Comparison of ENCODE assay signal across 7 cellular contexts in the genomic region with DNA sequence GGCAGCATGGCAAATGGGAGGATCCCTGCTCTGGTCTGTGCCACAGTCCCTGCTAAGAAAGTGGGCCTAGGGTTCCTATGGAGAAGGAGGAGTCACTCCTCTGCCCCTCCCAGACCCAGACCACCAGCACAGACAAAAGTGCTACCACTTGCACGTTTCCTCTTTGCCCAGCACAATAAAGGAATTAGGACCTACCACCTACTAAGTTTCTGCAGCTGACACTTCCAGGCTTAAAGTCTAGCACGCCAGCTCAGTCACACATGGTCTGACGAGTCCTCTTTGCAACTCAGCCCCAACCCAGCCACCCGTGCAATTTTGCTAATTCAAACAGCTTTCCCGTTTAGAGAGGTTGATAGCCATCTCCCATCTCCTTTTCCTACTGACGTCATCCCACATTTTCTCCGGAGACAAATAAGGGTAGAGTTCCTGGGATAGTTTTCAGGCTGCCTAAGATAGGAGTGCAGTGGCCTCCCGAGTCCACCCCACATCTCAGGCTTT.
DNase-seq lines count a peak whose midpoint lies in the region; TF ChIP-seq lines count a peak whose summit lies in the region.

No MANE protein-coding gene starts in this region.

- H3K27ac ChIP-seq in KOPT-K1 (ENCODE audit: low read depth, low read length, poor library complexity, severe bottlenecking), result peak overlapping the region; percentile 93
- H3K27ac ChIP-seq in adrenal gland, result peak overlapping the region; percentile 92 to 99 (median 97)
- peak overlapping the region; percentile 94 for H3K27ac ChIP-seq in skeletal muscle tissue (ENCODE audit: low read depth, low read length)

- TF ChIP-seq CTCF in GM12864 (IDR thresholded peaks at IDR 0.05; ENCODE audit: low read depth, low read length, missing control alignments) (no peak), adrenal gland (IDR thresholded peaks at IDR 0.05) (no peak), GM13976 (IDR thresholded peaks at IDR 0.05; ENCODE audit: borderline replicate concordance, control extremely low read depth, extremely low read depth, insufficient read depth, missing control alignments) (no peak)

- peak overlapping the region; percentile 80 for H3K4me3 ChIP-seq in GM12864 (ENCODE audit: low read depth, low read length)
- peak overlapping the region in 1 of 4 donors; percentile 89 for H3K4me3 ChIP-seq in adrenal gland
- peak overlapping the region; percentile 66 for H3K4me3 ChIP-seq in iPS-15b (ENCODE audit: low read depth, low read length)
- H3K4me3 ChIP-seq in skeletal muscle tissue (ENCODE audit: low read length in 3 of 3), result peak overlapping the region; percentile 82 to 94 (median 89)

- H3K27me3 ChIP-seq in adrenal gland (no peaks in the 10 kb centered on the region), iPS-15b (ENCODE audit: control insufficient read depth, insufficient read depth, low read length) (peaks cover 87% of the 10 kb centered on the region), skeletal muscle tissue (ENCODE audit: control insufficient read depth in 3 of 3, insufficient read depth in 3 of 3, low read length in 3 of 3) (no peaks in the 10 kb centered on the region)

- H3K36me3 ChIP-seq in KOPT-K1 (ENCODE audit: insufficient read depth, low read length), result no peaks in the 10 kb centered on the region
- no peaks in the 10 kb centered on the region for H3K36me3 ChIP-seq in adrenal gland (replicated peaks in 1 of 2)
- H3K36me3 ChIP-seq in iPS-15b (ENCODE audit: control insufficient read depth, insufficient read depth, low read length), result no peaks in the 10 kb centered on the region
- peaks cover 0 to 4% (median 0%) of the 10 kb centered on the region in 3 donors for H3K36me3 ChIP-seq in skeletal muscle tissue (ENCODE audit: control insufficient read depth in 3 of 3, insufficient read depth in 3 of 3, low read length in 3 of 3)

- intact Hi-C loops in adrenal gland (cut with DNase I), result no loop called here

- 10 to 14% (median 13%) methylated on average over 8 of the region's 8 CpGs for WGBS in adrenal gland, 4 donors

- no peak overlapping the region for H3K9ac ChIP-seq in iPS-15b (ENCODE audit: low read depth, low read length)
- H3K9ac ChIP-seq in skeletal muscle tissue (ENCODE audit: low read depth in 1 of 3, low read length in 3 of 3), result peak overlapping the region; percentile 92 to 98 (median 98)

- H3K9me3 ChIP-seq in KOPT-K1 (ENCODE audit: insufficient read depth, low read length, poor library complexity, severe bottlenecking) (no peaks in the 10 kb centered on the region), adrenal gland (replicated peaks in 1 of 3) (no peaks in the 10 kb centered on the region), iPS-15b (ENCODE audit: control insufficient read depth, insufficient read depth, low read length) (no peaks in the 10 kb centered on the region), skeletal muscle tissue (ENCODE audit: control insufficient read depth in 3 of 3, low read length in 3 of 3) (no peaks in the 10 kb centered on the region)

- DNase-seq in GM12864 (ENCODE audit: low read depth), result no peak
- peak in 5 of 7 donors; percentile 27 to 72 (median 48) for DNase-seq in adrenal gland
- DNase-seq in SW 1271 (lab: John Stamatoyannopoulos, UW), result no peak
- DNase-seq in GM13976 (ENCODE audit: low spot score), result no peak

- H3K4me1 ChIP-seq in adrenal gland (replicated peaks in 1 of 2) (peaks cover 39 to 68% of the 10 kb centered on the region in 2 donors), iPS-15b (ENCODE audit: control insufficient read depth, insufficient read depth, low read length) (peaks cover 5% of the 10 kb centered on the region), skeletal muscle tissue (ENCODE audit: control insufficient read depth in 3 of 3, insufficient read depth in 3 of 3, low read length in 3 of 3) (peaks cover 65 to 68% (median 66%) of the 10 kb centered on the region in 3 donors)

- TF ChIP-seq POLR2A in adrenal gland (IDR thresholded peaks at IDR 0.05), result no peak

- in situ Hi-C loops in GM13976 (cut with MboI; ENCODE audit: low sequenced_read_pairs, unreplicated experiment), result no loop called here

Comparison
In these comparisons a context has a peak if more than half of its experiments do, and no peak if none do; other contexts are left out.
1. DNase-seq: peak in adrenal gland (5 of 7); none in GM12864 (single experiment), SW 1271 (0 of 2) and GM13976 (single experiment).
2. Peak in every context shown above with its lines, with median percentiles within 50 percentile points of each other: H3K27ac ChIP-seq.